15 cellular contexts compared by ENCODE assay signal in genomic region chr6:84526631-84527030, GRCh38.
"Had no signal": no experiment of that assay in that cellular context is flagged by ENCODE, and none has a peak within 500 bp of the region (broad histone marks: within the 10 kb centered on the region; RNA-seq: fewer than 3 reads in every experiment).

No MANE protein-coding gene starts in this region.

- DNase-seq: activated CD4-positive, alpha-beta T cell treated with anti-CD3 and anti-CD28 coated beads for 36 hours; activated CD4-positive, alpha-beta T cell treated with anti-CD3 and anti-CD28 coated beads, Interleukin-2, amount 50 U/mL, for 48 hours; activated T-cell treated with anti-CD3 and anti-CD28 coated beads for 4 hours; effector memory CD4-positive, alpha-beta T cell; heart left ventricle; left lung; posterior cingulate gyrus; spleen; stimulated activated CD4-positive, alpha-beta T cell treated with anti-CD3 and anti-CD28 coated beads, Interleukin-4, amount 100 ng/mL, for 4 hours; testis had no signal

- H3K27me3 ChIP-seq: cardiac muscle cell, esophagus muscularis mucosa, gastroesophageal sphincter, heart left ventricle, left lung, spleen, testis had no signal

- H3K4me3 ChIP-seq: cardiac muscle cell, esophagus muscularis mucosa, gastroesophageal sphincter, heart left ventricle, left lung, spleen, testis had no signal

- H3K4me1 ChIP-seq: esophagus muscularis mucosa, gastroesophageal sphincter, heart left ventricle, left lung, spleen, testis had no signal

- H3K36me3 ChIP-seq: cardiac muscle cell, esophagus muscularis mucosa, gastroesophageal sphincter, heart left ventricle, left lung, spleen had no signal

- H3K9me3 ChIP-seq: esophagus muscularis mucosa, gastroesophageal sphincter, left lung, testis had no signal

- ATAC-seq: activated CD4-positive, alpha-beta T cell treated with anti-CD3 and anti-CD28 coated beads for 36 hours; gastroesophageal sphincter; left lung; stimulated activated memory B cell treated with anti-CD40 and anti-IgM and Interleukin-4, amounts not matched to agents 10 μg/mL and 1 μg/mL and 100 μg/mL, for 72 hours; WTC11 had no signal
